12 cellular contexts compared by ENCODE assay signal in the genomic region with DNA sequence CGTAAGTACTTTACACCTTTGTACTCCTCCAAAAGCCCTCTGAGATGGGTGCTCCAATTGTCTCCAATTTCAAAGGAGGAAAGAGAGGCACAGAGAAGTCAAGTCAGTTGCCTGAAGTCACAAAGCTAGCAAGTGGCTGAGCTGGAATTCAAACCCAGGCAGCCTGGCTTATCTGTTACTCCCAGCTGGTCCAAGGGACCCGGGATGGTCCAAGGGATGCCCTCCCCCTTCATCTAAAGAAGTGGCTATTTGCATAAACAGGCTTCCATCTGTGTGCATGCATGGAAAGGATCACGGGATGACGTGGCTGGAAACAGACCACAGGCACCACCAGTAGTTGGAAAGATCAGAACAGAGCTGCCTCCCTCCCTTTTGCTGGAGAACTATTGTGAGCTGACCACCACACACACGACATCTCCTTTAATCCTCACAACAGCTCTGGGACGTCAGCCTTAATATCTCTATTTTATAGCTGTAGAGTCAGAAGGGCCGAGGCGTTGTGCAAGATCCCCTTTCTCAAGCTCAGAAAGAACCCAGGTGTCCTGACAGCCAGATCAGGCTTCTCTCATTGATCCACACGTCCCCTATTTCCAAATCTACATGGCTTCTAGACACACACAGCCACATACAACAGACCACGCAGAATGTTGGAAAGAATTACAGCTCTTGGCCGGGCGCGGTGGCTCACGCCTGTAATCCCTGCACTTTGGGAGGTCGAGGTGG. TPM values are rescaled to one million over a fixed set of nuclear protein-coding genes. Genes with fewer than 3 reads are reported as not detected.
DNase-seq lines count a peak whose midpoint lies in the region; ATAC-seq and TF ChIP-seq lines count a peak whose summit lies in the region.
"Had no signal": no experiment of that assay in that cellular context is flagged by ENCODE, and none has a peak within 500 bp of the region (broad histone marks: within the 10 kb centered on the region; RNA-seq: fewer than 3 reads in every experiment).

No MANE protein-coding gene starts in this region.

- H3K27ac Mint-ChIP-seq in HFFc6 (peak overlapping the region; percentile 100), nephron progenitor cell (peak overlapping the region; percentile 26)
- H3K27ac Mint-ChIP-seq: activated naive CD8-positive, alpha-beta T cell treated with anti-CD3 and anti-CD28 coated beads for 36 hours had no signal

- peak overlapping the region; percentile 42 for H3K4me3 ChIP-seq in AG10803 (ENCODE audit: low read length)
- H3K4me3 ChIP-seq: Peyer's patch had no signal

- peak overlapping the region; percentile 87 for H3K4me3 Mint-ChIP-seq in HFFc6
- H3K4me3 Mint-ChIP-seq in nephron progenitor cell, result peak overlapping the region; percentile 4
- H3K4me3 Mint-ChIP-seq: activated naive CD8-positive, alpha-beta T cell treated with anti-CD3 and anti-CD28 coated beads for 36 hours; CD8-positive, alpha-beta memory T cell had no signal

- H3K9me3 Mint-ChIP-seq in HFFc6, result no peaks in the 10 kb centered on the region
- no peaks in the 10 kb centered on the region for H3K9me3 Mint-ChIP-seq in nephron progenitor cell
- H3K9me3 Mint-ChIP-seq: activated naive CD8-positive, alpha-beta T cell treated with anti-CD3 and anti-CD28 coated beads for 36 hours; CD8-positive, alpha-beta memory T cell had no signal

- no peak for ATAC-seq in HG02870 (IDR thresholded peaks at IDR 0.05; ENCODE audit: unreplicated experiment)

- H3K36me3 Mint-ChIP-seq in HFFc6 (ENCODE audit: low read depth) (no peaks in the 10 kb centered on the region), nephron progenitor cell (ENCODE audit: low read depth) (no peaks in the 10 kb centered on the region)
- H3K36me3 Mint-ChIP-seq: activated naive CD8-positive, alpha-beta T cell treated with anti-CD3 and anti-CD28 coated beads for 36 hours had no signal

- TF ChIP-seq CTCF in AG10803 (conservative IDR thresholded peaks at IDR 0.05; ENCODE audit: low read length) (no peak), HFFc6 (IDR thresholded peaks at IDR 0.05) (0 out of 2 replicates have a peak, but pooled peaks have one; percentile 1), nephron progenitor cell (IDR thresholded peaks at IDR 0.05) (no peak)

- DNase-seq in AG10803 (ENCODE audit: low read depth) (peak; percentile 92), HFFc6 (peak; percentile 81), dedifferentiated amniotic fluid mesenchymal stem cell (ENCODE audit: extremely low spot score) (peak; percentile 15), nephron progenitor cell (no peak), dermis blood vessel endothelial cell (no peak), RPMI8226 (no peak), superior temporal gyrus (ENCODE audit: extremely low spot score) (no peak)
- DNase-seq: activated CD4-positive, alpha-beta T cell treated with anti-CD3 and anti-CD28 coated beads for 1 hour had no signal

- H3K4me1 Mint-ChIP-seq in HFFc6 (ENCODE audit: low read depth) (peaks cover 99% of the 10 kb centered on the region), nephron progenitor cell (peaks cover 86% of the 10 kb centered on the region)

- H3K27me3 Mint-ChIP-seq in HFFc6 (ENCODE audit: insufficient read depth), result peaks cover 4% of the 10 kb centered on the region
- H3K27me3 Mint-ChIP-seq in nephron progenitor cell (ENCODE audit: low read depth, poor library complexity), result peaks cover 14% of the 10 kb centered on the region

RNA-seq across cellular contexts. Expression of gene COL1A1, which starts 10.9 kb away (rescaled TPM):
- 1,000 to 10,000 TPM; 4,948 to 7,804 (median 5,240) TPM for total RNA-seq in HFFc6 (2021; fragmentation: NEBNext Ultra II Directional; extraction: Animal tissue kit (Norgen Biotek cat#: 25700))
- 4.2 and 12.6 TPM in 2 replicates for total RNA-seq in dermis blood vessel endothelial cell

RNA-seq across cellular contexts. Expression of gene SGCA, which starts 46.5 kb away (rescaled TPM):
- under 1 TPM; 0.28 to 0.91 (median 0.76) TPM for total RNA-seq in HFFc6 (2021; fragmentation: NEBNext Ultra II Directional; extraction: Animal tissue kit (Norgen Biotek cat#: 25700))
- total RNA-seq in dermis blood vessel endothelial cell, result not detected in 2 replicates

Comparison
In these comparisons a context has a peak if more than half of its experiments do, and no peak if none do; other contexts are left out.
1. DNase-seq: peak in AG10803 (single experiment), HFFc6 (single experiment) and dedifferentiated amniotic fluid mesenchymal stem cell (single experiment); none in nephron progenitor cell (single experiment), dermis blood vessel endothelial cell (single experiment), RPMI8226 (single experiment) and superior temporal gyrus (single experiment).
2. RNA of gene COL1A1, which starts 10.9 kb away (total RNA-seq): 4,948 to 7,804 TPM in HFFc6; 4.2 to 12.6 TPM in dermis blood vessel endothelial cell; every median in the first group is over 100 times any median in the second.